Comparison of ENCODE assay signal across 1 cellular context in the genomic region with DNA sequence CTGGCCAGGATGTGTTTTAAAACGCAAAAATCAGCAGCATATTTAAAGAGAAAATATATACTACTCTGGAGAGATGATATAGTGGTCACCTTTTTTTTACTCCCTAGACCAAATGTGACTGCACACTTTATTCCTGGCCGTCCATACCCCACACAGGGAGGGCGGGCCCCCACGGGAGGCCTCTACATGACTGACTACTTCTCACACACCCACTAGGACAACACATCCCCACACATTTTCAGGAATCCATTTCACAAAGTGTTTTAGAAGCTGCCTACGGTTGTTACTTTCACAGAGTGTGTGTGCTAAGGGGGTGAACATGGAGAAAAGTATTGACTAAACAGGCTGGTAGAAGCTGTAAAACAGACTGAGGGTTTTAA.
TF ChIP-seq lines count a peak whose summit lies in the region.

No MANE protein-coding gene starts in this region.

TF ChIP-seq in K562, 482 proteins besides CTCF, POLR2A, EP300 and RAD21 (continued from another document):
- TF ChIP-seq CTCFL (IDR thresholded peaks at IDR 0.05; ENCODE audit: borderline replicate concordance, insufficient read depth, low read depth, low read length, poor library complexity, severe bottlenecking) (no peak), OTX1 (CRISPR knock-in tag; IDR thresholded peaks at IDR 0.05) (no peak), MCM3 (IDR thresholded peaks at IDR 0.05) (no peak), HIVEP1 (CRISPR knock-in tag; IDR thresholded peaks at IDR 0.05) (no peak)
